In genomic region chr11:133993107-133993506, GRCh38 we compare ENCODE assay signal across 4 cellular contexts. TPM values are rescaled to one million over a fixed set of nuclear protein-coding genes. Genes with fewer than 3 reads are reported as not detected.
"Had no signal": no experiment of that assay in that cellular context is flagged by ENCODE, and none has a peak within 500 bp of the region (broad histone marks: within the 10 kb centered on the region; RNA-seq: fewer than 3 reads in every experiment).

No MANE protein-coding gene starts in this region.

- H2AFZ ChIP-seq: GM23338 had no signal

- H3K4me2 ChIP-seq: GM23338 had no signal

- ATAC-seq: GM23338 had no signal

- H3K4me3 ChIP-seq: GM23338 had no signal

- DNase-seq: H9, HCEC 1CT had no signal

RNA-seq across cellular contexts. Expression of gene IGSF9B, which starts 36.3 kb away (rescaled TPM):
- polyA plus RNA-seq: IgD-negative memory B cell had no signal
